11 cellular contexts compared by ENCODE assay signal in genomic region chr2:8536686-8537571, GRCh38.
DNase-seq lines count a peak whose midpoint lies in the region; ATAC-seq, FAIRE-seq and TF ChIP-seq lines count a peak whose summit lies in the region.
"Had no signal": no experiment of that assay in that cellular context is flagged by ENCODE, and none has a peak within 500 bp of the region (broad histone marks: within the 10 kb centered on the region; RNA-seq: fewer than 3 reads in every experiment).

No MANE protein-coding gene starts in this region.

- no peaks in the 10 kb centered on the region for H3K36me3 ChIP-seq in DND-41 (ENCODE audit: insufficient read depth, low read length)
- peaks cover 10% of the 10 kb centered on the region for H3K36me3 ChIP-seq in OCI-LY1 (ENCODE audit: insufficient read depth, low read length)
- no peaks in the 10 kb centered on the region for H3K36me3 ChIP-seq in astrocyte (ENCODE audit: insufficient read depth, low read length)

- H3F3A ChIP-seq in OCI-LY1 (ENCODE audit: insufficient read depth, low read length): no peaks in the 10 kb centered on the region

- H3K4me1 Mint-ChIP-seq in astrocyte (ENCODE audit: low read depth, unreplicated experiment): peaks cover 14% of the 10 kb centered on the region

- no peaks in the 10 kb centered on the region for H3K36me3 Mint-ChIP-seq in astrocyte (ENCODE audit: low read depth, unreplicated experiment)

- H3K4me1 ChIP-seq in DND-41 (ENCODE audit: insufficient read depth, low read length) (peaks cover 65% of the 10 kb centered on the region), OCI-LY1 (ENCODE audit: insufficient read depth, low read length, severe bottlenecking) (peaks cover 79% of the 10 kb centered on the region), astrocyte (ENCODE audit: insufficient read depth, low read length) (peaks cover 15% of the 10 kb centered on the region)

- no peak for DNase-seq in DND-41
- peak; percentile 20 for DNase-seq in astrocyte (ENCODE audit: low read depth)
- DNase-seq in omental fat pad (ENCODE audit: low spot score): no peak
- DNase-seq in NCI-H526 (lab: John Stamatoyannopoulos, UW): no peak
- no peak for DNase-seq in NCI-H1105 treated with DMSO at 0.1 percent for 48 hours (lab: John Stamatoyannopoulos, UW)
- no peak for DNase-seq in A172 (ENCODE audit: low spot score)
- DNase-seq in superior temporal gyrus (ENCODE audit: extremely low spot score): no peak
- DNase-seq: NCI-H1048, NCI-H69 had no signal

- H4K20me1 ChIP-seq in DND-41 (ENCODE audit: insufficient read depth, low read length) (no peaks in the 10 kb centered on the region), OCI-LY1 (ENCODE audit: insufficient read depth, low read length) (no peaks in the 10 kb centered on the region), astrocyte (ENCODE audit: insufficient read depth, low read length) (no peaks in the 10 kb centered on the region)

- H3K9me3 Mint-ChIP-seq in astrocyte (ENCODE audit: unreplicated experiment): peaks cover 6% of the 10 kb centered on the region

- no peak overlapping the region for H3K4me3 Mint-ChIP-seq in astrocyte (ENCODE audit: unreplicated experiment)

- peak overlapping the region; percentile 30; the same call in 1 of the 2 replicates for H3K27ac ChIP-seq in DND-41 (ENCODE audit: low read length)
- H3K27ac ChIP-seq in OCI-LY1 (ENCODE audit: low read depth, low read length, poor library complexity, severe bottlenecking): peak overlapping the region; percentile 87
- H3K27ac ChIP-seq in astrocyte (ENCODE audit: low read depth, low read length): no peak overlapping the region

- ATAC-seq in DND-41 (ENCODE audit: insufficient read depth, low read depth) (no peak), omental fat pad (ENCODE audit: low FRiP score) (peak; percentile 7)
- ATAC-seq: naive thymus-derived CD8-positive, alpha-beta T cell had no signal

- no peak overlapping the region for H2AFZ ChIP-seq in DND-41 (ENCODE audit: low read depth, low read length)
- H2AFZ ChIP-seq in OCI-LY1 (ENCODE audit: low read length): no peak overlapping the region
- H2AFZ ChIP-seq in astrocyte (ENCODE audit: low read depth, low read length): no peak overlapping the region

- H3K9ac ChIP-seq in DND-41 (ENCODE audit: low read depth, low read length) (no peak overlapping the region), OCI-LY1 (ENCODE audit: low read length) (peak overlapping the region; percentile 56; the same call in 1 of the 2 replicates), astrocyte (ENCODE audit: low read length) (no peak overlapping the region)

- H3K27me3 Mint-ChIP-seq in astrocyte (ENCODE audit: low read depth, unreplicated experiment): peaks cover 50% of the 10 kb centered on the region

- no peaks in the 10 kb centered on the region for H3K79me2 ChIP-seq in DND-41 (ENCODE audit: insufficient read depth, low read length)
- no peaks in the 10 kb centered on the region for H3K79me2 ChIP-seq in OCI-LY1 (ENCODE audit: insufficient read depth, low read length)
- no peaks in the 10 kb centered on the region for H3K79me2 ChIP-seq in astrocyte (ENCODE audit: insufficient read depth, low read length)

- FAIRE-seq in astrocyte (lab: Jason Lieb, UNC): no peak

- H3K9me3 ChIP-seq in DND-41 (ENCODE audit: insufficient read depth, low read length, severe bottlenecking): peaks cover 4% of the 10 kb centered on the region
- H3K9me3 ChIP-seq in OCI-LY1 (ENCODE audit: low read length): peaks cover under 1% of the 10 kb centered on the region
- H3K9me3 ChIP-seq in astrocyte (ENCODE audit: insufficient read depth, low read depth, low read length): no peaks in the 10 kb centered on the region

- H3K4me3 ChIP-seq in DND-41 (ENCODE audit: low read depth in 1 of 2, low read length in 2 of 2) (no peak overlapping the region), OCI-LY1 (ENCODE audit: low read depth, low read length, poor library complexity, severe bottlenecking) (no peak overlapping the region), astrocyte (ENCODE audit: insufficient read depth, low read depth, low read length) (no peak overlapping the region)

- no peak overlapping the region for H3K27ac Mint-ChIP-seq in astrocyte (ENCODE audit: unreplicated experiment)

- H3K9me2 ChIP-seq in OCI-LY1 (ENCODE audit: low read depth, low read length): no peaks in the 10 kb centered on the region

- H3K27me3 ChIP-seq in DND-41 (ENCODE audit: insufficient read depth, low read length, poor library complexity): no peaks in the 10 kb centered on the region
- no peaks in the 10 kb centered on the region for H3K27me3 ChIP-seq in OCI-LY1 (ENCODE audit: insufficient read depth, low read length)
- peaks cover 2% of the 10 kb centered on the region for H3K27me3 ChIP-seq in astrocyte (ENCODE audit: insufficient read depth, low read length)

- H3K4me2 ChIP-seq in DND-41 (ENCODE audit: insufficient read depth, low read length): no peak overlapping the region
- peak overlapping the region; percentile 38; the same call in 1 of the 2 replicates for H3K4me2 ChIP-seq in OCI-LY1 (ENCODE audit: low read length)
- H3K4me2 ChIP-seq in astrocyte (ENCODE audit: low read length): no peak overlapping the region

- no peak for TF ChIP-seq CTCF in DND-41 (IDR thresholded peaks at IDR 0.05; ENCODE audit: borderline replicate concordance, extremely low read depth, low read length, poor library complexity, severe bottlenecking)
- TF ChIP-seq CTCF in OCI-LY1 (IDR thresholded peaks at IDR 0.05; ENCODE audit: low read length): no peak
- TF ChIP-seq CTCF in astrocyte (IDR thresholded peaks at IDR 0.05; ENCODE audit: insufficient read depth, low read depth, low read length): no peak
- TF ChIP-seq CTCF in omental fat pad (IDR thresholded peaks at IDR 0.05): no peak
